Comparison of ENCODE assay signal across 8 cellular contexts in the genomic region with DNA sequence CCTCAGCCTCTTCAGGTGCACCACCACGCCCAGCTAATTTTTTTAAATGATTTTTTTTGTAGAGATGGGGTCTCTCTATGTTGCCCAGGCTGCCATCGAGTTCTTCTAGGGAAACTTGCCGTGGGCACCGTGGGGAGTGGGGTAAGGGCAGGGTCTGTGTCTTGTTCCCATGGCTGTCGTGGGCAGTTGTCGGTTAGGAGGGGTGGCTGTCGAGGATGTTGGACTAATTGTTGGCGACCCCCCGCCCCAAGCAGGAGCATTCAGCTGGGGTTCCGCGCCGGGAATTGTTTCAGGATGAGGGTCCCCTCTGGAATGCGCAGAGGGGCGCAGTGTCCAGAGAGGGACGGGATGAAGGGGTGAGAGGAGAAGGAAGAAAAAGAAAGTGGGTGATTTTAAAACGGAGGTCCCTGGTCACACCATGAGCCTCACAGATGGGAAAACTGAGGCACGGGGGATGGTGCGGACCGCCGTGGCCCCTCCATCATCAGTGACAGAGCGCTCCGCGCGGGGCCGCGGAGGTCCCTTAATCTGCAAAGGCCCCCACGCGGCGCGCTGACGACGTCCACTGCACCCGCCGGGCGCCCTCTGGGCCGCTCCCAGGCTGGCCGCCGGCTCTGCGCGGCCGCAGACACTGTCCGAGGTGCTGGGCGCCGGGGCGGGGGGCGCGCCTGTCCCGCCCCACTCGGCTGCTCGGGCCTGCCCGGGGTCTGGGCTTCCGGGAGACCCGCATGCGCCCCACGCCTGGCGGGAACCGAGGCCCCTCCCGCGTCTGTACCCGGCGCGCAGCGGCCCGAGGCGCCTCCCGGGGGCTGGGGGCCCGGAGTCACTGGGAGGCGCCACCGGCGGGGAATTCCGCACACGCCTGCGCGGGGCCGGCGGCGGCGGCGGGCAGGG. TPM values are rescaled to one million over a fixed set of nuclear protein-coding genes. Genes with fewer than 3 reads are reported as not detected.
DNase-seq lines count a peak whose midpoint lies in the region; ATAC-seq and TF ChIP-seq lines count a peak whose summit lies in the region.

No MANE protein-coding gene starts in this region.

- 23 to 54% methylated on average over 30 to 73 of the region's 79 CpGs for WGBS in endodermal cell (ENCODE audit: insufficient coverage in 1 of 2, insufficient read length in 1 of 2), 2 experiments

- peaks cover 66% of the 10 kb centered on the region for H3K4me1 Mint-ChIP-seq in activated CD8-positive, alpha-beta memory T cell treated with anti-CD3 and anti-CD28 coated beads, Interleukin-2, amount 10 ng/mL, durations not matched to agents 7 days and 5 days
- peaks cover 31% of the 10 kb centered on the region for H3K4me1 Mint-ChIP-seq in endodermal cell
- peaks cover 16% of the 10 kb centered on the region for H3K4me1 Mint-ChIP-seq in mesothelial cell of epicardium

- H3K27ac ChIP-seq in endodermal cell (ENCODE audit: low read depth, low read length), result no peak overlapping the region

- H3K9ac ChIP-seq in endodermal cell (ENCODE audit: extremely low read depth, low read length, poor library complexity, severe bottlenecking), result peak overlapping the region; percentile 11

- CTCF ChIA-PET in activated CD8-positive, alpha-beta memory T cell treated with anti-CD3 and anti-CD28 coated beads, Interleukin-2, amount 10 ng/mL, durations not matched to agents 7 days and 5 days (lab: Charles Lee), result interaction anchor here (0.9 to 1.3 kb wide), 2 partner anchors 156 to 158 kb away, joined by 3 read pairs; a partner anchor contains a TSS

- H3K9me3 ChIP-seq in HAP-1 (no peaks in the 10 kb centered on the region), endodermal cell (ENCODE audit: control insufficient read depth, low read length) (no peaks in the 10 kb centered on the region)

- no peaks in the 10 kb centered on the region for H3K27me3 Mint-ChIP-seq in activated CD8-positive, alpha-beta memory T cell treated with anti-CD3 and anti-CD28 coated beads, Interleukin-2, amount 10 ng/mL, durations not matched to agents 7 days and 5 days
- no peaks in the 10 kb centered on the region for H3K27me3 Mint-ChIP-seq in endodermal cell (ENCODE audit: insufficient read depth)
- H3K27me3 Mint-ChIP-seq in mesothelial cell of epicardium (ENCODE audit: low read depth), result no peaks in the 10 kb centered on the region

- peaks cover 18% of the 10 kb centered on the region for H3K36me3 Mint-ChIP-seq in activated CD8-positive, alpha-beta memory T cell treated with anti-CD3 and anti-CD28 coated beads, Interleukin-2, amount 10 ng/mL, durations not matched to agents 7 days and 5 days
- H3K36me3 Mint-ChIP-seq in endodermal cell (ENCODE audit: low read depth), result peaks cover 7% of the 10 kb centered on the region
- H3K36me3 Mint-ChIP-seq in mesothelial cell of epicardium, result peaks cover 4% of the 10 kb centered on the region

- peak; percentile 14 for TF ChIP-seq CTCF in endodermal cell (conservative IDR thresholded peaks at IDR 0.05)
- TF ChIP-seq CTCF in mesothelial cell of epicardium (IDR thresholded peaks at IDR 0.05; ENCODE audit: unreplicated experiment), result no peak

- DNase-seq in Caki2 (ENCODE audit: low read depth), result peak; percentile 88
- peak; percentile 37 to 79 for DNase-seq in HAP-1 (ENCODE audit: low spot score in 2 of 2)
- peak; percentile 16 for DNase-seq in NCI-H345 treated with DMSO at 0.1 percent for 48 hours (lab: John Stamatoyannopoulos, UW; ENCODE audit: unreplicated experiment)
- DNase-seq in activated CD8-positive, alpha-beta memory T cell treated with anti-CD3 and anti-CD28 coated beads, Interleukin-2, amount 10 ng/mL, durations not matched to agents 7 days and 5 days, result peak; percentile 83
- DNase-seq in endodermal cell, result peak; percentile 94
- DNase-seq in mesothelial cell of epicardium (ENCODE audit: low spot score in 2 of 2, unreplicated experiment in 2 of 2), result peak; percentile 65 to 79
- DNase-seq in stimulated activated CD8-positive, alpha-beta memory T cell treated with anti-CD3 and anti-CD28 coated beads, Interleukin-2, amount 100 ng/mL, for 48 hours (ENCODE audit: low read depth in 2 of 2), result peak; percentile 64 to 69
- no peak for DNase-seq in DMS79 treated with DMSO at 0.1 percent for 48 hours (lab: John Stamatoyannopoulos, UW)

- H3K27ac Mint-ChIP-seq in activated CD8-positive, alpha-beta memory T cell treated with anti-CD3 and anti-CD28 coated beads, Interleukin-2, amount 10 ng/mL, durations not matched to agents 7 days and 5 days, result peak overlapping the region; percentile 95
- H3K27ac Mint-ChIP-seq in endodermal cell, result peak overlapping the region; percentile 88
- H3K27ac Mint-ChIP-seq in mesothelial cell of epicardium, result peak overlapping the region; percentile 93

- no peaks in the 10 kb centered on the region for H3K9me3 Mint-ChIP-seq in activated CD8-positive, alpha-beta memory T cell treated with anti-CD3 and anti-CD28 coated beads, Interleukin-2, amount 10 ng/mL, durations not matched to agents 7 days and 5 days (ENCODE audit: low read depth)
- H3K9me3 Mint-ChIP-seq in endodermal cell (no peaks in the 10 kb centered on the region), mesothelial cell of epicardium (no peaks in the 10 kb centered on the region)

- peak overlapping the region; percentile 81 for H3K4me3 Mint-ChIP-seq in activated CD8-positive, alpha-beta memory T cell treated with anti-CD3 and anti-CD28 coated beads, Interleukin-2, amount 10 ng/mL, durations not matched to agents 7 days and 5 days
- H3K4me3 Mint-ChIP-seq in endodermal cell (peak overlapping the region; percentile 64), mesothelial cell of epicardium (peak overlapping the region; percentile 85)

- H3K4me1 ChIP-seq in HAP-1 (peaks cover 14% of the 10 kb centered on the region), endodermal cell (ENCODE audit: control insufficient read depth, insufficient read depth, low read length) (peaks cover 15% of the 10 kb centered on the region)

- H3K36me3 ChIP-seq in HAP-1 (replicated peaks), result no peaks in the 10 kb centered on the region
- peaks cover 5% of the 10 kb centered on the region for H3K36me3 ChIP-seq in endodermal cell (ENCODE audit: control insufficient read depth, insufficient read depth, low read length)

- peak; percentile 40 for ATAC-seq in activated CD8-positive, alpha-beta memory T cell treated with anti-CD3 and anti-CD28 coated beads, Interleukin-2, amount 10 ng/mL, durations not matched to agents 7 days and 5 days

- in situ Hi-C loops in Caki2 (cut with HindIII; ENCODE audit: low pct_unique_long_range_greater_than_20kb, low sequenced_read_pairs) (no loop called here), HAP-1 (cut with MboI; ENCODE audit: low sequenced_read_pairs) (no loop called here)

- H3K27me3 ChIP-seq in HAP-1 (ENCODE audit: low read depth) (no peaks in the 10 kb centered on the region), endodermal cell (ENCODE audit: control insufficient read depth, insufficient read depth, low read length, poor library complexity, severe bottlenecking) (no peaks in the 10 kb centered on the region)

- H3K4me3 ChIP-seq in HAP-1, result peak overlapping the region; percentile 20
- H3K4me3 ChIP-seq in endodermal cell (ENCODE audit: low read length), result peak overlapping the region; percentile 58

RNA-seq across cellular contexts. Expression of a gene that starts 0.8 kb away (rescaled TPM):
- total RNA-seq in Caki2 (2014; rRNA removed; shearing (Covaris generic); ENCODE audit: low replicate concordance), result 35.9 and 49.8 TPM in 2 replicates
- 1,000 to 10,000 TPM in 1 of 2 experiments, 100 to 1,000 TPM in 1; 597 to 1,208 TPM for total RNA-seq in activated CD8-positive, alpha-beta memory T cell treated with anti-CD3 and anti-CD28 coated beads, Interleukin-2, amount 10 ng/mL, durations not matched to agents 7 days and 5 days
- total RNA-seq in endodermal cell (100 to 1,000 TPM in 1 of 2 donors, 10 to 100 TPM in 1; 98.8 to 136 TPM), mesothelial cell of epicardium (62.6 to 76.7 TPM (median 63.4 TPM) in 3 replicates)
- 30.0 TPM for polyA plus RNA-seq in endodermal cell (2013, experiment 1 of 2)
- 28.2 TPM for polyA plus RNA-seq in endodermal cell (2013, experiment 2 of 2)

RNA-seq across cellular contexts. Expression of a gene that starts 39.7 kb away (rescaled TPM):
- total RNA-seq in Caki2 (2014; rRNA removed; shearing (Covaris generic); ENCODE audit: low replicate concordance), result 26.6 and 31.1 TPM in 2 replicates
- 1 to 10 TPM; 4.3 to 8.6 TPM for total RNA-seq in activated CD8-positive, alpha-beta memory T cell treated with anti-CD3 and anti-CD28 coated beads, Interleukin-2, amount 10 ng/mL, durations not matched to agents 7 days and 5 days
- total RNA-seq in endodermal cell (10 to 100 TPM; 43.7 to 48.2 TPM), mesothelial cell of epicardium (32.5 to 41.2 TPM (median 36.3 TPM) in 3 replicates)
- 25.4 TPM for polyA plus RNA-seq in endodermal cell (2013, experiment 1 of 2)
- polyA plus RNA-seq in endodermal cell (2013, experiment 2 of 2), result 25.1 TPM

RNA-seq across cellular contexts. Expression of a gene that starts 39.8 kb away (rescaled TPM):
- 18.9 and 28.8 TPM in 2 replicates for total RNA-seq in Caki2 (2014; rRNA removed; shearing (Covaris generic); ENCODE audit: low replicate concordance)
- total RNA-seq in activated CD8-positive, alpha-beta memory T cell treated with anti-CD3 and anti-CD28 coated beads, Interleukin-2, amount 10 ng/mL, durations not matched to agents 7 days and 5 days, result 10 to 100 TPM; 15.4 to 22.1 TPM
- 10 to 100 TPM; 40.4 to 42.5 TPM for total RNA-seq in endodermal cell
- 27.5 TPM for polyA plus RNA-seq in endodermal cell (2013, experiment 1 of 2)
- polyA plus RNA-seq in endodermal cell (2013, experiment 2 of 2), result 21.8 TPM
- 49.6 to 57.0 TPM (median 53.7 TPM) in 3 replicates for total RNA-seq in mesothelial cell of epicardium
